In genomic region chr2:227395556-227395955, GRCh38 we compare ENCODE assay signal across 25 cellular contexts. TPM values are rescaled to one million over a fixed set of nuclear protein-coding genes. Genes with fewer than 3 reads are reported as not detected.
A peak's percentile ranks its signal among the peaks of the same experiment; 100 is the strongest.
DNase-seq lines count a peak whose midpoint lies in the region; ATAC-seq and TF ChIP-seq lines count a peak whose summit lies in the region.
"Had no signal": no experiment of that assay in that cellular context is flagged by ENCODE, and none has a peak within 500 bp of the region (broad histone marks: within the 10 kb centered on the region; RNA-seq: fewer than 3 reads in every experiment).

No MANE protein-coding gene starts in this region.

- H2AFZ ChIP-seq in mammary epithelial cell (ENCODE audit: low read depth, low read length) (peak overlapping the region; percentile 72), H9 (ENCODE audit: low read length) (no peak overlapping the region)

- H3K14ac ChIP-seq in H9 (ENCODE audit: insufficient read depth, low read length), result no peak overlapping the region

- no peak overlapping the region for H4K5ac ChIP-seq in H9 (ENCODE audit: insufficient read length, low read depth, low read length)

- H3K27ac ChIP-seq in mammary epithelial cell (ENCODE audit: insufficient read depth, low read depth, low read length), result peak overlapping the region; percentile 69
- H3K27ac ChIP-seq in H9 (ENCODE audit: insufficient read length, low read depth, low read length), result no peak overlapping the region
- H3K27ac ChIP-seq: HL-60, SJCRH30 had no signal

- no peak overlapping the region for H3K23ac ChIP-seq in H9 (ENCODE audit: insufficient read length, low read depth, low read length)

- H3K36me3 ChIP-seq in mammary epithelial cell (ENCODE audit: insufficient read depth, low read length), result no peaks in the 10 kb centered on the region
- H3K36me3 ChIP-seq: SJCRH30 had no signal

- no peak overlapping the region for H3K4me3 ChIP-seq in mammary epithelial cell (replicated peaks in 1 of 3; ENCODE audit: insufficient read depth in 1 of 3, low read depth in 2 of 3, low read length in 3 of 3)
- H3K4me3 ChIP-seq: SJCRH30 had no signal

- H3K23me2 ChIP-seq in H9 (ENCODE audit: insufficient read length, low read depth, low read length, poor library complexity, severe bottlenecking), result no peaks in the 10 kb centered on the region

- H3K79me2 ChIP-seq in mammary epithelial cell (ENCODE audit: insufficient read depth, low read length), result no peaks in the 10 kb centered on the region
- no peaks in the 10 kb centered on the region for H3K79me2 ChIP-seq in H9 (ENCODE audit: insufficient read depth, low read length)

- H2BK12ac ChIP-seq in H9 (ENCODE audit: insufficient read length, low read depth, low read length), result no peak overlapping the region

- DNase-seq in mammary epithelial cell, result peak; percentile 91
- DNase-seq in MCF 10A (ENCODE audit: unreplicated experiment), result no peak
- DNase-seq in SW480 (ENCODE audit: low spot score), result peak; percentile 24
- DNase-seq in renal cortical epithelial cell (ENCODE audit: low read depth), result peak; percentile 58
- DNase-seq in H9, result no peak
- no peak for DNase-seq in glutamatergic neuron
- DNase-seq: 8988T; Caco-2; CD4-positive, alpha-beta T cell; DMS153; GF-D8; H7; NCI-H1105 treated with DMSO at 0.1 percent for 48 hours; NCI-H1694; NCI-H2227 treated with DMSO at 0.1 percent for 48 hours; NCI-H524; NCI-H82; OCI-M1; RPMI8226; SJCRH30 had no signal

- H3K56ac ChIP-seq in H9 (ENCODE audit: insufficient read length, low read depth, low read length), result no peak overlapping the region

- peak; percentile 80 for ATAC-seq in esophagus mucosa
- ATAC-seq in GM19324 (IDR thresholded peaks at IDR 0.05; ENCODE audit: low FRiP score, unreplicated experiment), result no peak

- no peak overlapping the region for H3K18ac ChIP-seq in H9 (ENCODE audit: insufficient read length, low read depth, low read length)

- H3K4me3 Mint-ChIP-seq in MCF 10A (ENCODE audit: unreplicated experiment) (no peak overlapping the region), H9 (no peak overlapping the region), glutamatergic neuron (ENCODE audit: unreplicated experiment) (no peak overlapping the region)
- H3K4me3 Mint-ChIP-seq: CD4-positive, alpha-beta T cell had no signal

- no peak overlapping the region for H4K8ac ChIP-seq in H9 (replicated peaks; ENCODE audit: insufficient read length, low read depth, low read length)

- H3K27ac Mint-ChIP-seq in MCF 10A (ENCODE audit: low read depth, unreplicated experiment), result no peak overlapping the region
- no peak overlapping the region for H3K27ac Mint-ChIP-seq in H9
- no peak overlapping the region for H3K27ac Mint-ChIP-seq in glutamatergic neuron (ENCODE audit: unreplicated experiment)
- H3K27ac Mint-ChIP-seq: CD4-positive, alpha-beta T cell had no signal

- H3K4me2 ChIP-seq in mammary epithelial cell (ENCODE audit: insufficient read depth, low read depth, low read length) (no peak overlapping the region), H9 (ENCODE audit: insufficient read depth, insufficient read length, low read length) (no peak overlapping the region)

- H3K27me3 Mint-ChIP-seq in MCF 10A (ENCODE audit: insufficient read depth, unreplicated experiment) (no peaks in the 10 kb centered on the region), H9 (ENCODE audit: low read depth) (no peaks in the 10 kb centered on the region), glutamatergic neuron (ENCODE audit: unreplicated experiment) (no peaks in the 10 kb centered on the region)
- H3K27me3 Mint-ChIP-seq: CD4-positive, alpha-beta T cell had no signal

- no peak overlapping the region for H2BK5ac ChIP-seq in H9 (ENCODE audit: insufficient read length, low read length)

- intact Hi-C loops in mammary epithelial cell (cut with micrococcal nuclease), result no loop called here
- intact Hi-C loops in MCF 10A (cut with micrococcal nuclease), result no loop called here

- no peaks in the 10 kb centered on the region for H3K79me1 ChIP-seq in H9 (ENCODE audit: insufficient read depth, low read depth, low read length, poor library complexity, severe bottlenecking)

- no peak overlapping the region for H3K4ac ChIP-seq in H9 (ENCODE audit: low read depth, low read length)

- H3K27me3 ChIP-seq in mammary epithelial cell (ENCODE audit: insufficient read depth, low read length) (no peaks in the 10 kb centered on the region), H9 (ENCODE audit: insufficient read depth, low read length) (no peaks in the 10 kb centered on the region)
- H3K27me3 ChIP-seq: SJCRH30 had no signal

- dilution Hi-C loops in mammary epithelial cell (cut with HindIII; ENCODE audit: low sequenced_read_pairs), result no loop called here

- H3K4me1 ChIP-seq in mammary epithelial cell (ENCODE audit: insufficient read depth, low read length), result peaks cover 29% of the 10 kb centered on the region
- H3K4me1 ChIP-seq in H9 (ENCODE audit: insufficient read depth, low read length), result no peaks in the 10 kb centered on the region; the same call in 1 of the 2 replicates
- H3K4me1 ChIP-seq: SJCRH30 had no signal

- 10% methylated on average over 1 of the region's 1 CpG for WGBS in mammary epithelial cell (ENCODE audit: low coverage, missing lambda C conversion rate)
- WGBS in H9 (ENCODE audit: extremely low coverage, insufficient read length, low lambda C conversion rate), result no CpG with 5 or more reads among the region's 1 CpG

- H3K4me1 Mint-ChIP-seq in MCF 10A (ENCODE audit: insufficient read depth, unreplicated experiment), result peaks cover 13% of the 10 kb centered on the region
- H3K4me1 Mint-ChIP-seq in H9, result peaks cover 8 to 17% of the 10 kb centered on the region in 2 experiments
- peaks cover 5% of the 10 kb centered on the region for H3K4me1 Mint-ChIP-seq in glutamatergic neuron (ENCODE audit: low read depth, unreplicated experiment)

- H2BK120ac ChIP-seq in H9 (ENCODE audit: low read depth, low read length, poor library complexity, severe bottlenecking), result no peak overlapping the region

- H2BK20ac ChIP-seq in H9 (ENCODE audit: low read depth, low read length, poor library complexity, severe bottlenecking), result no peak overlapping the region

- CTCF ChIA-PET in mammary epithelial cell (lab: Charles Lee; ENCODE audit: low non-redundant PET) (no interaction called here), MCF 10A (lab: Yijun Ruan, JAX) (interaction anchor here (2.5 kb wide), 1 partner anchor 10 kb away, joined by 6 read pairs; no protein-coding TSS in a partner anchor)

- TF ChIP-seq CTCF in mammary epithelial cell (conservative IDR thresholded peaks at IDR 0.05 in 1 of 2, IDR thresholded peaks at IDR 0.05 in 1 of 2; ENCODE audit: extremely low read depth in 1 of 2, insufficient read depth in 1 of 2, low read depth in 1 of 2, low read length in 2 of 2), result no peak
- no peak for TF ChIP-seq CTCF in MCF 10A (IDR thresholded peaks at IDR 0.05; ENCODE audit: unreplicated experiment)
- TF ChIP-seq CTCF in H9 (conservative IDR thresholded peaks at IDR 0.05), result no peak
- TF ChIP-seq CTCF in glutamatergic neuron (IDR thresholded peaks at IDR 0.05; ENCODE audit: partially characterized antibody, unreplicated experiment), result no peak

- no TSS peak for BruUV-seq in mammary epithelial cell (replicated peaks; lab: Mats Ljungman, UMichigan)
- no TSS peak for BruUV-seq in MCF 10A (replicated peaks; lab: Mats Ljungman, UMichigan)

- peak overlapping the region; percentile 4 for H3K9ac ChIP-seq in mammary epithelial cell (ENCODE audit: insufficient read depth, low read length)
- H3K9ac ChIP-seq in H9 (ENCODE audit: extremely low read depth, insufficient read length, low read length), result no peak overlapping the region

- H3K9me3 Mint-ChIP-seq in MCF 10A (ENCODE audit: unreplicated experiment) (no peaks in the 10 kb centered on the region), H9 (no peaks in the 10 kb centered on the region), glutamatergic neuron (ENCODE audit: unreplicated experiment) (no peaks in the 10 kb centered on the region)
- H3K9me3 Mint-ChIP-seq: CD4-positive, alpha-beta T cell had no signal

- no peak overlapping the region for H2BK15ac ChIP-seq in H9 (ENCODE audit: low read depth, low read length)

- no peaks in the 10 kb centered on the region for H4K20me1 ChIP-seq in mammary epithelial cell (ENCODE audit: insufficient read depth, low read length)
- H4K20me1 ChIP-seq in H9 (ENCODE audit: control insufficient read depth, insufficient read depth, insufficient read length), result no peaks in the 10 kb centered on the region

- H3K9me3 ChIP-seq in mammary epithelial cell (replicated peaks; ENCODE audit: insufficient read depth, low read length), result no peaks in the 10 kb centered on the region
- no peaks in the 10 kb centered on the region for H3K9me3 ChIP-seq in H9 (ENCODE audit: control insufficient read depth, low read depth, low read length)
- H3K9me3 ChIP-seq: Caco-2, SJCRH30 had no signal

- no peaks in the 10 kb centered on the region for H3K36me3 Mint-ChIP-seq in MCF 10A (ENCODE audit: insufficient read depth, unreplicated experiment)
- no peaks in the 10 kb centered on the region for H3K36me3 Mint-ChIP-seq in H9 (ENCODE audit: insufficient read depth in 1 of 3, low read depth in 3 of 3)
- H3K36me3 Mint-ChIP-seq in glutamatergic neuron (ENCODE audit: unreplicated experiment), result no peaks in the 10 kb centered on the region

- H4K91ac ChIP-seq in H9 (ENCODE audit: insufficient read length, low read depth, low read length), result no peak overlapping the region

- H3T11ph ChIP-seq in H9 (ENCODE audit: low read length), result no peak overlapping the region

- H2AK5ac ChIP-seq in H9 (ENCODE audit: insufficient read length, low read length), result no peak overlapping the region

- POLR2A ChIA-PET in MCF 10A (lab: Yijun Ruan, JAX), result no interaction called here

- in situ Hi-C loops in mammary epithelial cell (cut with MboI; ENCODE audit: low sequenced_read_pairs in 2 of 2), result no loop called here

RNA-seq across cellular contexts. Expression of gene SCYGR1, which starts 7.8 kb away (rescaled TPM):
- total RNA-seq in mammary epithelial cell (not detected), MCF 10A (2022) (not detected in 2 replicates), esophagus mucosa (not detected), renal cortical epithelial cell (not detected in 2 replicates), H9 (2021) (not detected in 2 replicates), glutamatergic neuron (ENCODE audit: unreplicated experiment) (not detected)
- polyA plus RNA-seq in mammary epithelial cell, result not detected
- polyA minus RNA-seq in mammary epithelial cell, result not detected
- total RNA-seq: Caco-2; CD4-positive, alpha-beta T cell; Daoy; H7; SJCRH30 had no signal
- polyA plus RNA-seq: BJ had no signal

RNA-seq across cellular contexts. Expression of gene TM4SF20, which starts 16.4 kb away (rescaled TPM):
- not detected for total RNA-seq in mammary epithelial cell
- not detected for polyA plus RNA-seq in mammary epithelial cell
- polyA minus RNA-seq in mammary epithelial cell, result not detected
- total RNA-seq in MCF 10A (2022), result not detected in 2 replicates
- not detected for total RNA-seq in esophagus mucosa
- not detected in 2 replicates for total RNA-seq in renal cortical epithelial cell
- not detected in 2 replicates for total RNA-seq in H9 (2021)
- total RNA-seq in glutamatergic neuron (ENCODE audit: unreplicated experiment), result not detected
- total RNA-seq: CD4-positive, alpha-beta T cell; Daoy; H7; SJCRH30 had no signal

Comparison
In these comparisons a context has a peak if more than half of its experiments do, and no peak if none do; other contexts are left out.
1. DNase-seq: peak in mammary epithelial cell (single experiment), SW480 (single experiment) and renal cortical epithelial cell (single experiment); none in MCF 10A (single experiment), H9 (single experiment) and glutamatergic neuron (single experiment).